Comparison of ENCODE assay signal across 10 cellular contexts in genomic region chr1:15384301-15384901, GRCh38. TPM values are rescaled to one million over a fixed set of nuclear protein-coding genes. Genes with fewer than 3 reads are reported as not detected.
DNase-seq lines count a peak whose midpoint lies in the region; ATAC-seq and TF ChIP-seq lines count a peak whose summit lies in the region.
"Had no signal": no experiment of that assay in that cellular context is flagged by ENCODE, and none has a peak within 500 bp of the region (broad histone marks: within the 10 kb centered on the region; RNA-seq: fewer than 3 reads in every experiment).

No MANE protein-coding gene starts in this region.

- H3K27me3 ChIP-seq in neural progenitor cell (peaks cover 66% of the 10 kb centered on the region), thyroid gland (no peaks in the 10 kb centered on the region)

- H3K9me3 ChIP-seq in neural progenitor cell (ENCODE audit: low read depth) (no peaks in the 10 kb centered on the region), thyroid gland (no peaks in the 10 kb centered on the region)

- peaks cover 82% of the 10 kb centered on the region for H3K4me1 Mint-ChIP-seq in neural progenitor cell

- WGBS in thyroid gland, 2 donors: 77 to 87% methylated on average over 14 to 20 of the region's 20 CpGs

- ATAC-seq in HG03066 (IDR thresholded peaks at IDR 0.05; ENCODE audit: low read depth, unreplicated experiment): peak; percentile 70
- no peak for ATAC-seq in GM18870 (IDR thresholded peaks at IDR 0.05; ENCODE audit: unreplicated experiment)
- ATAC-seq in GM19397 (IDR thresholded peaks at IDR 0.05; ENCODE audit: unreplicated experiment): no peak

- H3F3A ChIP-seq in neural progenitor cell (ENCODE audit: low read depth): peaks cover 43% of the 10 kb centered on the region

- H3K9me3 Mint-ChIP-seq in neural progenitor cell: no peaks in the 10 kb centered on the region

- intact Hi-C loops in thyroid gland (cut with DNase I): no loop called here

- peaks cover 38% of the 10 kb centered on the region for H3K27me3 Mint-ChIP-seq in neural progenitor cell (ENCODE audit: insufficient read depth, low read depth)

- H3K36me3 ChIP-seq in neural progenitor cell: no peaks in the 10 kb centered on the region
- H3K36me3 ChIP-seq in thyroid gland: no peaks in the 10 kb centered on the region

- TF ChIP-seq CTCF in GM13977 (IDR thresholded peaks at IDR 0.05; ENCODE audit: extremely low read depth, insufficient read depth, missing control alignments): no peak
- TF ChIP-seq CTCF in neural progenitor cell (IDR thresholded peaks at IDR 0.05): no peak
- TF ChIP-seq CTCF in thyroid gland (IDR thresholded peaks at IDR 0.05): no peak

- peak overlapping the region; percentile 75 for H3K4me2 ChIP-seq in neural progenitor cell

- peak overlapping the region; percentile 86 for H3K27ac Mint-ChIP-seq in neural progenitor cell

- H3K4me3 Mint-ChIP-seq in neural progenitor cell: peak overlapping the region; percentile 75

- no peaks in the 10 kb centered on the region for H3K36me3 Mint-ChIP-seq in neural progenitor cell

- H3K9ac ChIP-seq in neural progenitor cell: no peak overlapping the region

- in situ Hi-C loops in GM13977 (cut with MboI; ENCODE audit: low pct_unique_long_range_greater_than_20kb, low sequenced_read_pairs, unreplicated experiment): no loop called here

- no peak overlapping the region for H2AFZ ChIP-seq in neural progenitor cell (replicated peaks)

- peaks cover 7% of the 10 kb centered on the region for H4K20me1 ChIP-seq in neural progenitor cell (ENCODE audit: low read depth)

- no peak for TF ChIP-seq POLR2A in thyroid gland (IDR thresholded peaks at IDR 0.05)

- H3K4me3 ChIP-seq in neural progenitor cell (peak overlapping the region; percentile 26), thyroid gland (replicated peaks in 1 of 3) (no peak overlapping the region)

- no peaks in the 10 kb centered on the region for H3K79me2 ChIP-seq in neural progenitor cell (ENCODE audit: low read depth)

- DNase-seq in GM13977 (ENCODE audit: low spot score): peak; percentile 65
- peak; percentile 55 for DNase-seq in cerebellum (ENCODE audit: low spot score)
- peak; percentile 93 for DNase-seq in neural progenitor cell (ENCODE audit: low spot score)
- DNase-seq in thyroid gland: no peak
- DNase-seq in NCI-H446 (lab: John Stamatoyannopoulos, UW): no peak
- DNase-seq: NCI-H1417 had no signal

- H3K4me1 ChIP-seq in neural progenitor cell (peaks cover 26% of the 10 kb centered on the region), thyroid gland (peaks cover 5 to 17% of the 10 kb centered on the region in 2 donors)

- H3K27ac ChIP-seq in neural progenitor cell: no peak overlapping the region
- no peak overlapping the region for H3K27ac ChIP-seq in thyroid gland

RNA-seq across cellular contexts. Expression of gene EFHD2, which starts 25.3 kb away (rescaled TPM):
- 9.1 TPM for total RNA-seq in cerebellum
- total RNA-seq in neural progenitor cell (ENCODE audit: low replicate concordance): 6.5 and 14.5 TPM in 2 replicates
- 10 to 100 TPM; 50.9 to 62.6 (median 56.7) TPM for total RNA-seq in thyroid gland

RNA-seq across cellular contexts. Expression of gene CTRC, which starts 53.8 kb away (rescaled TPM):
- total RNA-seq in cerebellum (not detected), neural progenitor cell (ENCODE audit: low replicate concordance) (not detected in 2 replicates), thyroid gland (under 1 TPM in 1 of 4 donors, not detected in 3; 0.13 TPM)
- total RNA-seq: activated CD8-positive, alpha-beta memory T cell treated with anti-CD3 and anti-CD28 coated beads for 36 hours had no signal

Comparison
In these comparisons a context has a peak if more than half of its experiments do, and no peak if none do; other contexts are left out.
1. DNase-seq: peak in GM13977 (single experiment), cerebellum (single experiment) and neural progenitor cell (single experiment); none in thyroid gland (0 of 2) and NCI-H446 (0 of 2).